ENCODE assay signal across 20 cellular contexts in the genomic region with DNA sequence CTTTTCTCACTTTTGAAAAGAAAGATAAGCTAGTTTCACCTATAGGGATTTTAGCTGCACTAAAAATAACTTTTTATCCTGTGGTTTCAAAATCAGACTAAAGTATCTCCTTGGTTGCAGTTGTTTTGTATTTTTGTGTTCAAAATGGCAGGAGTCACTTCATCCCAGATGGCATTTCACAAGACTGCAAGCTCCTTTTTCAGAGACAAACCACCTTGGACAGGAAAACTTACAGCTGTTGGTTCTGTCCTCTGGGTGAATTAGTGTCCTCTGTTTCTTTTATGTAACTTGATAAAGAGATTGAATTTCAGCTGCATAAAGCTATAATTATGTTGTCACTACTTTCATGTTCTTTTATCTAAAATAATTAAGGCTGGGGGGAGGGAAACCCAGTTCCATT.
"Had no signal": no experiment of that assay in that cellular context is flagged by ENCODE, and none has a peak within 500 bp of the region (broad histone marks: within the 10 kb centered on the region; RNA-seq: fewer than 3 reads in every experiment).

No MANE protein-coding gene starts in this region.

- H3K4me3 ChIP-seq: gastrocnemius medialis, heart right ventricle, psoas muscle, right lobe of liver, suprapubic skin, thyroid gland had no signal

- H3K36me3 ChIP-seq: gastrocnemius medialis, heart right ventricle, neutrophil, right lobe of liver, suprapubic skin, thyroid gland had no signal

- H3K27ac ChIP-seq: gastrocnemius medialis, heart right ventricle, neutrophil, psoas muscle, right lobe of liver, suprapubic skin, thyroid gland had no signal

- ATAC-seq: gastrocnemius medialis; heart right ventricle; left lobe of liver; naive thymus-derived CD8-positive, alpha-beta T cell; psoas muscle; right lobe of liver; stimulated activated effector memory CD8-positive, alpha-beta T cell treated with anti-CD3 and anti-CD28 coated beads, Interleukin-12 subunit alpha, Interleukin-12 subunit beta, amount 100 ng/mL, for 72 hours; stimulated activated naive CD8-positive, alpha-beta T cell treated with anti-CD3 and anti-CD28 coated beads, Interleukin-15, Interleukin-2, amounts not matched to agents 100 U/mL and 50 U/mL, for 24 hours had no signal

- DNase-seq: dermis blood vessel endothelial cell; endodermal cell; erythroblast; gastrocnemius medialis; heart right ventricle; hypothalamus; kidney glomerular epithelial cell; mammary epithelial cell; naive thymus-derived CD8-positive, alpha-beta T cell; psoas muscle; retina; right lobe of liver; stimulated activated CD4-positive, alpha-beta T cell treated with anti-CD3 and anti-CD28 coated beads, Interleukin-4, amount 100 ng/mL, for 1 hour; stimulated activated CD8-positive, alpha-beta memory T cell treated with anti-CD3 and anti-CD28 coated beads, Interleukin-4, amount 100 ng/mL, for 48 hours; stimulated activated naive CD8-positive, alpha-beta T cell treated with anti-CD3 and anti-CD28 coated beads, Interleukin-15, Interleukin-2, amounts not matched to agents 100 U/mL and 50 U/mL, for 24 hours; thyroid gland had no signal

- H3K27me3 ChIP-seq: gastrocnemius medialis, heart right ventricle, neutrophil, right lobe of liver, suprapubic skin, thyroid gland had no signal

- H3K9me3 ChIP-seq: gastrocnemius medialis, neutrophil, psoas muscle, right lobe of liver, suprapubic skin, thyroid gland had no signal

- H3K4me1 ChIP-seq: gastrocnemius medialis, psoas muscle, right lobe of liver, suprapubic skin, thyroid gland had no signal
